ENCODE assay signal across 11 cellular contexts in genomic region chr11:72737341-72737740, GRCh38. TPM values are rescaled to one million over a fixed set of nuclear protein-coding genes. Genes with fewer than 3 reads are reported as not detected.
DNase-seq lines count a peak whose midpoint lies in the region; TF ChIP-seq lines count a peak whose summit lies in the region.
"Had no signal": no experiment of that assay in that cellular context is flagged by ENCODE, and none has a peak within 500 bp of the region (broad histone marks: within the 10 kb centered on the region; RNA-seq: fewer than 3 reads in every experiment).

No MANE protein-coding gene starts in this region.

- no peak for TF ChIP-seq POLR2A in stomach (IDR thresholded peaks at IDR 0.05)

- no peak for TF ChIP-seq EP300 in stomach (IDR thresholded peaks at IDR 0.05)

- no peaks in the 10 kb centered on the region for H3K27me3 Mint-ChIP-seq in activated CD4-positive, alpha-beta T cell treated with anti-CD3 and anti-CD28 coated beads, Interleukin-2, amount 10 ng/mL, durations not matched to agents 7 days and 5 days
- no peaks in the 10 kb centered on the region for H3K27me3 Mint-ChIP-seq in activated CD4-positive, alpha-beta memory T cell treated with anti-CD3 and anti-CD28 coated beads, Interleukin-2, amount 10 ng/mL, durations not matched to agents 7 days and 5 days
- peaks cover 18 to 33% (median 33%) of the 10 kb centered on the region in 3 donors for H3K27me3 Mint-ChIP-seq in immature natural killer cell (ENCODE audit: low read depth in 3 of 3)

- peaks cover 0 to 82% (median 24%) of the 10 kb centered on the region in 4 donors for H3K4me1 ChIP-seq in stomach

- no peak for DNase-seq in activated CD4-positive, alpha-beta T cell treated with anti-CD3 and anti-CD28 coated beads, Interleukin-2, amount 10 ng/mL, durations not matched to agents 7 days and 5 days
- no peak for DNase-seq in activated CD4-positive, alpha-beta T cell treated with anti-CD3 and anti-CD28 coated beads, Interleukin-2, amount 50 U/mL, for 4 hours
- no peak for DNase-seq in activated CD4-positive, alpha-beta memory T cell treated with anti-CD3 and anti-CD28 coated beads, Interleukin-2, amount 10 ng/mL, durations not matched to agents 7 days and 5 days
- no peak for DNase-seq in immature natural killer cell
- no peak for DNase-seq in stomach
- no peak for DNase-seq in NCI-H1417 treated with DMSO at 0.1 percent for 48 hours (lab: John Stamatoyannopoulos, UW)
- no peak for DNase-seq in NCI-H345 treated with DMSO at 0.1 percent for 48 hours (lab: John Stamatoyannopoulos, UW; ENCODE audit: unreplicated experiment)
- DNase-seq in ecto neural progenitor cell (ENCODE audit: low spot score), result no peak
- DNase-seq: NCI-H2081 treated with DMSO at 0.1 percent for 48 hours, posterior cingulate gyrus had no signal

- no peak for TF ChIP-seq CTCF in stomach (IDR thresholded peaks at IDR 0.05)

- no peaks in the 10 kb centered on the region for H3K27me3 ChIP-seq in stomach
- H3K27me3 ChIP-seq: SJSA1 had no signal

- H3K4me1 Mint-ChIP-seq in activated CD4-positive, alpha-beta T cell treated with anti-CD3 and anti-CD28 coated beads, Interleukin-2, amount 10 ng/mL, durations not matched to agents 7 days and 5 days, result peaks cover 64% of the 10 kb centered on the region
- H3K4me1 Mint-ChIP-seq in activated CD4-positive, alpha-beta memory T cell treated with anti-CD3 and anti-CD28 coated beads, Interleukin-2, amount 10 ng/mL, durations not matched to agents 7 days and 5 days, result peaks cover 63% of the 10 kb centered on the region
- H3K4me1 Mint-ChIP-seq in immature natural killer cell, result peaks cover 95 to 97% of the 10 kb centered on the region in 2 donors

- H3K36me3 ChIP-seq in stomach, result peaks cover 0 to under 1% (median 0%) of the 10 kb centered on the region in 4 donors
- H3K36me3 ChIP-seq: SJSA1 had no signal

- H3K4me3 ChIP-seq in stomach, result peak overlapping the region in 1 of 4 donors; percentile 7
- H3K4me3 ChIP-seq: SJSA1 had no signal

- H3K27ac ChIP-seq in stomach, result peak overlapping the region in 4 of 5 donors; percentile 34 to 79 (median 67)
- H3K27ac ChIP-seq: SJSA1 had no signal

- no peaks in the 10 kb centered on the region for H3K9me3 ChIP-seq in stomach
- H3K9me3 ChIP-seq: SJSA1 had no signal

- no peak overlapping the region for H3K4me3 Mint-ChIP-seq in activated CD4-positive, alpha-beta T cell treated with anti-CD3 and anti-CD28 coated beads, Interleukin-2, amount 10 ng/mL, durations not matched to agents 7 days and 5 days
- H3K4me3 Mint-ChIP-seq in activated CD4-positive, alpha-beta memory T cell treated with anti-CD3 and anti-CD28 coated beads, Interleukin-2, amount 10 ng/mL, durations not matched to agents 7 days and 5 days, result peak overlapping the region; percentile 2
- peak overlapping the region; percentile 81 to 96 (median 90) for H3K4me3 Mint-ChIP-seq in immature natural killer cell

- no peaks in the 10 kb centered on the region for H3K9me3 Mint-ChIP-seq in activated CD4-positive, alpha-beta T cell treated with anti-CD3 and anti-CD28 coated beads, Interleukin-2, amount 10 ng/mL, durations not matched to agents 7 days and 5 days
- no peaks in the 10 kb centered on the region for H3K9me3 Mint-ChIP-seq in activated CD4-positive, alpha-beta memory T cell treated with anti-CD3 and anti-CD28 coated beads, Interleukin-2, amount 10 ng/mL, durations not matched to agents 7 days and 5 days
- H3K9me3 Mint-ChIP-seq in immature natural killer cell, result no peaks in the 10 kb centered on the region

- H3K36me3 Mint-ChIP-seq in activated CD4-positive, alpha-beta T cell treated with anti-CD3 and anti-CD28 coated beads, Interleukin-2, amount 10 ng/mL, durations not matched to agents 7 days and 5 days (ENCODE audit: low read depth), result peaks cover 10% of the 10 kb centered on the region
- H3K36me3 Mint-ChIP-seq in activated CD4-positive, alpha-beta memory T cell treated with anti-CD3 and anti-CD28 coated beads, Interleukin-2, amount 10 ng/mL, durations not matched to agents 7 days and 5 days (ENCODE audit: low read depth), result peaks cover 12% of the 10 kb centered on the region
- H3K36me3 Mint-ChIP-seq in immature natural killer cell, result peaks cover 0 to 5% (median 0%) of the 10 kb centered on the region in 3 donors

- intact Hi-C loops in stomach (cut with DNase I; ENCODE audit: low total_unique reads), result no loop called here

- CTCF ChIA-PET in activated CD4-positive, alpha-beta T cell treated with anti-CD3 and anti-CD28 coated beads, Interleukin-2, amount 10 ng/mL, durations not matched to agents 7 days and 5 days (lab: Charles Lee), result interaction anchor here (1.1 to 5.8 kb wide), 4 partner anchors 13 to 405 kb away, joined by 3 to 36 read pairs (median 10); partner anchors contain the start of gene FCHSD2
- CTCF ChIA-PET in activated CD4-positive, alpha-beta memory T cell treated with anti-CD3 and anti-CD28 coated beads, Interleukin-2, amount 10 ng/mL, durations not matched to agents 7 days and 5 days (lab: Charles Lee), result interaction anchor here (1.7 to 3.8 kb wide), 2 partner anchors 12 to 76 kb away, joined by 6 to 23 read pairs; partner anchors contain the start of gene ATG16L2

- H3K27ac Mint-ChIP-seq in activated CD4-positive, alpha-beta T cell treated with anti-CD3 and anti-CD28 coated beads, Interleukin-2, amount 10 ng/mL, durations not matched to agents 7 days and 5 days, result peak overlapping the region; percentile 99
- peak overlapping the region; percentile 97 for H3K27ac Mint-ChIP-seq in activated CD4-positive, alpha-beta memory T cell treated with anti-CD3 and anti-CD28 coated beads, Interleukin-2, amount 10 ng/mL, durations not matched to agents 7 days and 5 days
- peak overlapping the region; percentile 99 to 100 (median 100) for H3K27ac Mint-ChIP-seq in immature natural killer cell

- 71 to 100% (median 90%) methylated on average over 1 of the region's 1 CpG for WGBS in stomach, 5 donors

- POLR2A ChIA-PET in activated CD4-positive, alpha-beta T cell treated with anti-CD3 and anti-CD28 coated beads, Interleukin-2, amount 10 ng/mL, durations not matched to agents 7 days and 5 days (lab: Charles Lee), result interaction anchor here (0.6 kb wide), 1 partner anchor 13 kb away, joined by 4 read pairs; no protein-coding TSS in a partner anchor
- POLR2A ChIA-PET in activated CD4-positive, alpha-beta memory T cell treated with anti-CD3 and anti-CD28 coated beads, Interleukin-2, amount 10 ng/mL, durations not matched to agents 7 days and 5 days (lab: Charles Lee), result interaction anchor here (1.0 to 3.8 kb wide), 6 partner anchors 15 to 103 kb away, joined by 3 to 17 read pairs (median 7); partner anchors contain the start of gene STARD10

RNA-seq across cellular contexts. Expression of gene ARAP1, which starts 14.9 kb away (rescaled TPM):
- total RNA-seq in activated CD4-positive, alpha-beta T cell treated with anti-CD3 and anti-CD28 coated beads, Interleukin-2, amount 10 ng/mL, durations not matched to agents 7 days and 5 days, result 100 to 1,000 TPM in 1 of 2 experiments, 10 to 100 TPM in 1; 83.6 to 101 TPM
- total RNA-seq in activated CD4-positive, alpha-beta memory T cell treated with anti-CD3 and anti-CD28 coated beads, Interleukin-2, amount 10 ng/mL, durations not matched to agents 7 days and 5 days, result 100 to 1,000 TPM; 108 to 109 TPM
- 10 to 100 TPM in 2 of 3 donors, 1 to 10 TPM in 1; 4.7 to 34.6 (median 16.4) TPM for polyA plus RNA-seq in immature natural killer cell
- 100 to 1,000 TPM in 3 of 5 donors, 10 to 100 TPM in 2; 61.9 to 201 (median 127) TPM for total RNA-seq in stomach
- polyA plus RNA-seq in stomach, result 10 to 100 TPM; 32.2 to 51.1 (median 38.2) TPM

RNA-seq across cellular contexts. Expression of gene STARD10, which starts 56.5 kb away (rescaled TPM):
- 1 to 10 TPM; 4.5 to 6.4 TPM for total RNA-seq in activated CD4-positive, alpha-beta T cell treated with anti-CD3 and anti-CD28 coated beads, Interleukin-2, amount 10 ng/mL, durations not matched to agents 7 days and 5 days
- total RNA-seq in activated CD4-positive, alpha-beta memory T cell treated with anti-CD3 and anti-CD28 coated beads, Interleukin-2, amount 10 ng/mL, durations not matched to agents 7 days and 5 days, result 10 to 100 TPM; 11.3 to 11.6 TPM
- polyA plus RNA-seq in immature natural killer cell (10 to 100 TPM; 26.3 to 50.1 (median 35.6) TPM), stomach (100 to 1,000 TPM; 310 to 950 (median 759) TPM)
- 100 to 1,000 TPM; 125 to 895 (median 321) TPM for total RNA-seq in stomach

Comparison
In these comparisons a context has a peak if more than half of its experiments do, and no peak if none do; other contexts are left out.
1. RNA of gene STARD10, which starts 56.5 kb away (total RNA-seq): 125 to 895 TPM in stomach; 11.3 to 11.6 TPM in activated CD4-positive, alpha-beta memory T cell treated with anti-CD3 and anti-CD28 coated beads, Interleukin-2, amount 10 ng/mL, durations not matched to agents 7 days and 5 days and 4.5 to 6.4 TPM in activated CD4-positive, alpha-beta T cell treated with anti-CD3 and anti-CD28 coated beads, Interleukin-2, amount 10 ng/mL, durations not matched to agents 7 days and 5 days; every median in the first group is over 4 times any median in the second.
2. Peak in every context shown above with its lines, with median percentiles within 50 percentile points of each other: H3K27ac Mint-ChIP-seq.